ENCODE assay signal across 1 cellular context in the genomic region with DNA sequence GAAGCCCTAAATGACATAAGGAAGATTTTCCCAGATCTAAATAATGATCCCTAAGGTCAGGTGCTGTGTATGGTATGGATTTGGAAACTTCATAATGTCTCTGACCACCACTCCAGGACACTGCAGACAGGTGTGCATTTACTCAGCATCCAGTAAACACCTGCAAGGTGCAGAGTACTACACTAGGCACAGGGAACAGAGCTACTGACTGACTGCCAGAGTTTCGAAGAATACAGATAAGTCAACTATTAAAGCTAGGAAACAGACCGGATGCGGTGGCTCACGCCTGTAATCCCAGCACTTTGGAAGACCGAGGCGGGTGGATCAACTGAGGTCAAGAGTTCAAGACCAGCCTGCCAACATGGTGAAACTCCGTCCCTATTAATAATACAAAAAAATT.
TF ChIP-seq lines count a peak whose summit lies in the region.

No MANE protein-coding gene starts in this region.

TF ChIP-seq in GM23338, 12 proteins besides CTCF, POLR2A, EP300 and RAD21 (continued from another document):
- no peak for TF ChIP-seq ZNF331 (CRISPR knock-in tag; IDR thresholded peaks at IDR 0.05; ENCODE audit: low read depth)
- no peak for TF ChIP-seq NANOG (IDR thresholded peaks at IDR 0.05; ENCODE audit: borderline replicate concordance)
- TF ChIP-seq, protein P1, sequence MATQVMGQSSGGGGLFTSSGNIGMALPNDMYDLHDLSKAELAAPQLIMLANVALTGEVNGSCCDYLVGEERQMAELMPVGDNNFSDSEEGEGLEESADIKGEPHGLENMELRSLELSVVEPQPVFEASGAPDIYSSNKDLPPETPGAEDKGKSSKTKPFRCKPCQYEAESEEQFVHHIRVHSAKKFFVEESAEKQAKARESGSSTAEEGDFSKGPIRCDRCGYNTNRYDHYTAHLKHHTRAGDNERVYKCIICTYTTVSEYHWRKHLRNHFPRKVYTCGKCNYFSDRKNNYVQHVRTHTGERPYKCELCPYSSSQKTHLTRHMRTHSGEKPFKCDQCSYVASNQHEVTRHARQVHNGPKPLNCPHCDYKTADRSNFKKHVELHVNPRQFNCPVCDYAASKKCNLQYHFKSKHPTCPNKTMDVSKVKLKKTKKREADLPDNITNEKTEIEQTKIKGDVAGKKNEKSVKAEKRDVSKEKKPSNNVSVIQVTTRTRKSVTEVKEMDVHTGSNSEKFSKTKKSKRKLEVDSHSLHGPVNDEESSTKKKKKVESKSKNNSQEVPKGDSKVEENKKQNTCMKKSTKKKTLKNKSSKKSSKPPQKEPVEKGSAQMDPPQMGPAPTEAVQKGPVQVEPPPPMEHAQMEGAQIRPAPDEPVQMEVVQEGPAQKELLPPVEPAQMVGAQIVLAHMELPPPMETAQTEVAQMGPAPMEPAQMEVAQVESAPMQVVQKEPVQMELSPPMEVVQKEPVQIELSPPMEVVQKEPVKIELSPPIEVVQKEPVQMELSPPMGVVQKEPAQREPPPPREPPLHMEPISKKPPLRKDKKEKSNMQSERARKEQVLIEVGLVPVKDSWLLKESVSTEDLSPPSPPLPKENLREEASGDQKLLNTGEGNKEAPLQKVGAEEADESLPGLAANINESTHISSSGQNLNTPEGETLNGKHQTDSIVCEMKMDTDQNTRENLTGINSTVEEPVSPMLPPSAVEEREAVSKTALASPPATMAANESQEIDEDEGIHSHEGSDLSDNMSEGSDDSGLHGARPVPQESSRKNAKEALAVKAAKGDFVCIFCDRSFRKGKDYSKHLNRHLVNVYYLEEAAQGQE (IDR thresholded peaks at IDR 0.05; ENCODE audit: unreplicated experiment), result no peak
- TF ChIP-seq POLR2AphosphoS5 (IDR thresholded peaks at IDR 0.05; ENCODE audit: low read depth), result no peak
- no peak for TF ChIP-seq CREB1 (CRISPR knock-in tag; IDR thresholded peaks at IDR 0.05; ENCODE audit: low read depth)
- TF ChIP-seq EZH2phosphoT487 (IDR thresholded peaks at IDR 0.05; ENCODE audit: unreplicated experiment), result no peak
- no peak for TF ChIP-seq ZNF114 (CRISPR knock-in tag; IDR thresholded peaks at IDR 0.05)
